Comparison of ENCODE assay signal across 11 cellular contexts in the genomic region with DNA sequence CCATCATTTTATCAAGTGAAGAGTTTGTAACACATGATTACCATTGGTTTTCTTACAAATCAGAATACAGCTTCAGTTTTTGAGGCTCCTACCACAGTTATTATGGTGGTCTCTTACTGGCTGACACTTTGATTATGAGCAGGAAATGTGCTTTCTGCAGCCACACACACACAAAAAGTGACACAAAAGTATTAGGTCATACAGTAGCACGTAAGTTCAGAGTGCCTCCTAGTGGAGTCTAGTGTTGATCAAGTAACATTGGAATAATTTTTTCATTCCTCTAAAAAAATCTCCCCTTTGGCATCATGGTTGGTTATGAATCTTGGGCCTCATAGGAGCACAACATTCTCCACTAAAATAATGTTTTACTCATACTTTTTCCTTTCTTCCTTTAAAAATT. TPM values are rescaled to one million over a fixed set of nuclear protein-coding genes. Genes with fewer than 3 reads are reported as not detected.
DNase-seq lines count a peak whose midpoint lies in the region; ATAC-seq, FAIRE-seq and TF ChIP-seq lines count a peak whose summit lies in the region.
"Had no signal": no experiment of that assay in that cellular context is flagged by ENCODE, and none has a peak within 500 bp of the region (broad histone marks: within the 10 kb centered on the region; RNA-seq: fewer than 3 reads in every experiment).

No MANE protein-coding gene starts in this region.

- no peak for TF ChIP-seq EP300 in GM12878 (IDR thresholded peaks at IDR 0.05; ENCODE audit: borderline replicate concordance in 1 of 2, control insufficient read depth in 1 of 2, low read depth in 2 of 2, low read length in 2 of 2)

- peak; percentile 31; the same call in 1 of the 2 replicates for TF ChIP-seq RAD21 in GM12878 (IDR thresholded peaks at IDR 0.05; ENCODE audit: insufficient read depth, low read depth, low read length)

- intact Hi-C loops in GM12878 (cut with micrococcal nuclease; ENCODE audit: unreplicated experiment) (loop anchor here (5.0 kb wide), 1 partner anchor 110 kb away; no protein-coding TSS in a partner anchor), natural killer cell (cut with micrococcal nuclease) (no loop called here)

- no TSS peak for BruUV-seq in GM12878 (replicated peaks; lab: Mats Ljungman, UMichigan)

- no peaks in the 10 kb centered on the region for H3K9me3 Mint-ChIP-seq in natural killer cell
- H3K9me3 Mint-ChIP-seq in CD8-positive, alpha-beta memory T cell: no peaks in the 10 kb centered on the region

- H2AFZ ChIP-seq in GM12878 (ENCODE audit: control insufficient read depth, low read depth, low read length): no peak overlapping the region

- DNase-seq in NCI-H2081 (lab: John Stamatoyannopoulos, UW) (peak; percentile 30 to 70), NCI-H2081 treated with DMSO at 0.1 percent for 48 hours (lab: John Stamatoyannopoulos, UW) (no peak), M059J (ENCODE audit: low read depth) (peak; percentile 16), GM12878 (ENCODE audit: low read depth, low spot score) (no peak), natural killer cell (no peak), KBM-7 (no peak), NOMO-1 treated with DMSO at 0.1 percent for 48 hours (lab: John Stamatoyannopoulos, UW; ENCODE audit: unreplicated experiment) (no peak)
- no peak for DNase-seq in CD8-positive, alpha-beta memory T cell
- DNase-seq: activated gamma-delta T cell treated with Interleukin-2 at 50 U/mL for 16 hours had no signal

- RAD21 ChIA-PET in GM12878 (lab: Charles Lee; ENCODE audit: unreplicated experiment): no interaction called here

- H3K36me3 ChIP-seq in GM12878 (ENCODE audit: control insufficient read depth in 2 of 2, insufficient read depth in 2 of 2, low read length in 1 of 2): no peaks in the 10 kb centered on the region
- no peaks in the 10 kb centered on the region for H3K36me3 ChIP-seq in CD8-positive, alpha-beta memory T cell (ENCODE audit: insufficient read depth, low read length)

- H3K4me3 ChIP-seq in GM12878: no peak overlapping the region
- H3K4me3 ChIP-seq in CD8-positive, alpha-beta memory T cell (ENCODE audit: low read length): no peak overlapping the region

- ATAC-seq in GM12878: peak; percentile 55
- peak; percentile 67 to 86 (median 83) for ATAC-seq in natural killer cell

- H3K36me3 Mint-ChIP-seq in natural killer cell: no peaks in the 10 kb centered on the region
- H3K36me3 Mint-ChIP-seq in CD8-positive, alpha-beta memory T cell: no peaks in the 10 kb centered on the region

- no peak overlapping the region for H3K4me3 Mint-ChIP-seq in natural killer cell
- no peak overlapping the region for H3K4me3 Mint-ChIP-seq in CD8-positive, alpha-beta memory T cell

- CTCF ChIA-PET in GM12878 (lab: Yijun Ruan, JAX): interaction anchor here (3.9 kb wide), 1 partner anchor 111 kb away, joined by 16 read pairs; no protein-coding TSS in a partner anchor
- CTCF ChIA-PET in CD8-positive, alpha-beta memory T cell (lab: Charles Lee): no interaction called here

- TF ChIP-seq POLR2A in GM12878 (IDR thresholded peaks at IDR 0.05; ENCODE audit: low read depth, low read length): no peak

- in situ Hi-C loops in GM12878 (cut with MboI): no loop called here
- in situ Hi-C loops in KBM-7 (cut with MboI; ENCODE audit: low pct_unique_long_range_greater_than_20kb, low sequenced_read_pairs): no loop called here

- H3K27ac ChIP-seq in GM12878 (ENCODE audit: control insufficient read depth, insufficient read depth): no peak overlapping the region
- no peak overlapping the region for H3K27ac ChIP-seq in CD8-positive, alpha-beta memory T cell (ENCODE audit: low read depth, low read length)
- H3K27ac ChIP-seq: HL-60 had no signal

- FAIRE-seq in GM12878 (lab: Jason Lieb, UNC): no peak
- FAIRE-seq: A204.1 had no signal

- H3K9me3 ChIP-seq in GM12878 (replicated peaks; ENCODE audit: control insufficient read depth, insufficient read depth, low read length): no peaks in the 10 kb centered on the region
- H3K9me3 ChIP-seq in CD8-positive, alpha-beta memory T cell (ENCODE audit: low read length): no peaks in the 10 kb centered on the region

- H3K4me2 ChIP-seq in GM12878 (ENCODE audit: control insufficient read depth, insufficient read depth): no peak overlapping the region

- POLR2A ChIA-PET in GM12878 (lab: Charles Lee): no interaction called here
- POLR2A ChIA-PET in CD8-positive, alpha-beta memory T cell (lab: Charles Lee): no interaction called here

- peaks cover 1% of the 10 kb centered on the region for H3K79me2 ChIP-seq in GM12878 (ENCODE audit: control insufficient read depth, insufficient read depth, low read length)

- TF ChIP-seq CTCF in GM12878 (IDR thresholded peaks at IDR 0.05 in 2 of 3, conservative IDR thresholded peaks at IDR 0.05 in 1 of 3; ENCODE audit: control insufficient read depth in 2 of 3, extremely low read depth in 1 of 3, insufficient read depth in 1 of 3, low read depth in 3 of 3, low read length in 3 of 3): peak in 2 of 3 experiments; percentile 18 to 32; a peak in 2 of 6 replicates
- no peak for TF ChIP-seq CTCF in natural killer cell (IDR thresholded peaks at IDR 0.05)

- peaks cover 32 to 45% of the 10 kb centered on the region in 2 donors for H3K4me1 Mint-ChIP-seq in natural killer cell
- H3K4me1 Mint-ChIP-seq in CD8-positive, alpha-beta memory T cell: peaks cover 29 to 54% (median 38%) of the 10 kb centered on the region in 3 donors

- H3K27me3 Mint-ChIP-seq in natural killer cell (ENCODE audit: low read depth in 2 of 2): no peaks in the 10 kb centered on the region
- H3K27me3 Mint-ChIP-seq in CD8-positive, alpha-beta memory T cell: no peaks in the 10 kb centered on the region

- SMC1A ChIA-PET in GM12878 (lab: Charles Lee; ENCODE audit: uncharacterized antibody, unreplicated experiment): no interaction called here

- H3K4me1 ChIP-seq in GM12878 (ENCODE audit: control insufficient read depth, insufficient read depth, low read length): no peaks in the 10 kb centered on the region
- H3K4me1 ChIP-seq in CD8-positive, alpha-beta memory T cell (ENCODE audit: insufficient read depth, low read length): peaks cover 4% of the 10 kb centered on the region

- H3K27me3 ChIP-seq in GM12878 (replicated peaks in 1 of 2; ENCODE audit: control insufficient read depth in 2 of 2, insufficient read depth in 2 of 2, low read length in 1 of 2): no peaks in the 10 kb centered on the region
- H3K27me3 ChIP-seq in CD8-positive, alpha-beta memory T cell (ENCODE audit: insufficient read depth, low read length, poor library complexity, severe bottlenecking): no peaks in the 10 kb centered on the region

- peak overlapping the region; percentile 53 to 65 for H3K27ac Mint-ChIP-seq in natural killer cell
- peak overlapping the region in 3 of 8 donors; percentile 18 to 56 (median 49) for H3K27ac Mint-ChIP-seq in CD8-positive, alpha-beta memory T cell

- 12% methylated on average over 1 of the region's 1 CpG for WGBS in GM12878 (ENCODE audit: insufficient coverage, insufficient replicate concordance, low lambda C conversion rate, missing lambda C conversion rate)

- no peaks in the 10 kb centered on the region for H4K20me1 ChIP-seq in GM12878 (ENCODE audit: control insufficient read depth, insufficient read depth)

- H3K9ac ChIP-seq in GM12878 (ENCODE audit: control insufficient read depth, insufficient read depth, low read length): no peak overlapping the region

TF ChIP-seq in GM12878, 131 proteins besides CTCF, POLR2A, EP300 and RAD21 (continues in another document):
- TF ChIP-seq SMC3 (IDR thresholded peaks at IDR 0.05; ENCODE audit: borderline replicate concordance, low read length) (no peak), JUNB (IDR thresholded peaks at IDR 0.05) (no peak), EED (IDR thresholded peaks at IDR 0.05; ENCODE audit: low read depth) (no peak), RUNX3 (IDR thresholded peaks at IDR 0.05; ENCODE audit: low read length) (no peak), SMAD1 (IDR thresholded peaks at IDR 0.05; ENCODE audit: low read depth, partially characterized antibody) (no peak)
- TF ChIP-seq, protein P1, sequence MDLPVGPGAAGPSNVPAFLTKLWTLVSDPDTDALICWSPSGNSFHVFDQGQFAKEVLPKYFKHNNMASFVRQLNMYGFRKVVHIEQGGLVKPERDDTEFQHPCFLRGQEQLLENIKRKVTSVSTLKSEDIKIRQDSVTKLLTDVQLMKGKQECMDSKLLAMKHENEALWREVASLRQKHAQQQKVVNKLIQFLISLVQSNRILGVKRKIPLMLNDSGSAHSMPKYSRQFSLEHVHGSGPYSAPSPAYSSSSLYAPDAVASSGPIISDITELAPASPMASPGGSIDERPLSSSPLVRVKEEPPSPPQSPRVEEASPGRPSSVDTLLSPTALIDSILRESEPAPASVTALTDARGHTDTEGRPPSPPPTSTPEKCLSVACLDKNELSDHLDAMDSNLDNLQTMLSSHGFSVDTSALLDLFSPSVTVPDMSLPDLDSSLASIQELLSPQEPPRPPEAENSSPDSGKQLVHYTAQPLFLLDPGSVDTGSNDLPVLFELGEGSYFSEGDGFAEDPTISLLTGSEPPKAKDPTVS (IDR thresholded peaks at IDR 0.05; ENCODE audit: low read depth, low read length): no peak
- TF ChIP-seq, protein P2, sequence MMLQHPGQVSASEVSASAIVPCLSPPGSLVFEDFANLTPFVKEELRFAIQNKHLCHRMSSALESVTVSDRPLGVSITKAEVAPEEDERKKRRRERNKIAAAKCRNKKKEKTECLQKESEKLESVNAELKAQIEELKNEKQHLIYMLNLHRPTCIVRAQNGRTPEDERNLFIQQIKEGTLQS (IDR thresholded peaks at IDR 0.05; ENCODE audit: borderline replicate concordance, extremely low read depth, low read depth, low read length): no peak

RNA-seq across cellular contexts. Expression of a gene that starts 37.6 kb away (rescaled TPM):
- total RNA-seq in M059J (2014; rRNA removed; shearing (Covaris generic)): 244 and 360 TPM in 2 replicates
- 281 and 287 TPM in 2 replicates for total RNA-seq in GM12878 (2013; cell fraction: nucleolus; rRNA removed)
- total RNA-seq in GM12878 (2014; rRNA removed): 15.0 and 15.5 TPM in 2 replicates
- total RNA-seq in GM12878 (2014; rRNA removed; fragmentation: Illumina TruSeq; extraction: Trizol): 15.9 and 18.0 TPM in 2 replicates
- 21.3 and 23.0 TPM in 2 replicates for total RNA-seq in GM12878 (2021)
- polyA plus RNA-seq in GM12878 (2011; ENCODE audit: low read depth): 24.4 TPM
- polyA plus RNA-seq in GM12878 (2011; rRNA removed): 72.5 and 103 TPM in 2 replicates
- polyA plus RNA-seq in GM12878 (2011; cell fraction: cytosol; rRNA removed): 23.6 and 31.0 TPM in 2 replicates
- 80.9 and 98.5 TPM in 2 replicates for polyA plus RNA-seq in GM12878 (2011; cell fraction: nucleus; rRNA removed)
- polyA plus RNA-seq in GM12878 (2012): 25.9 and 36.5 TPM in 2 replicates
- polyA plus RNA-seq in GM12878 (2014; fragmentation: Illumina TruSeq; extraction: Trizol): 15.8 and 22.1 TPM in 2 replicates
- polyA plus RNA-seq in GM12878 (2014; fragmentation: Nextera tagmentation; extraction: Ambion mirVana): 1 to 10 TPM; 5.5 to 7.4 TPM
- 12.6 and 14.4 TPM in 2 replicates for polyA plus RNA-seq in GM12878 (2014; rRNA removed)
- 10 to 100 TPM; 13.2 to 16.1 TPM for polyA plus RNA-seq in GM12878 (2016; fragmentation: Nextera tagmentation; extraction: Ambion mirVana)
- 83.0 and 86.2 TPM in 2 replicates for polyA minus RNA-seq in GM12878 (2011; rRNA and poly(A)+ RNA removed)
- 16.5 and 23.9 TPM in 2 replicates for polyA minus RNA-seq in GM12878 (2011; cell fraction: cytosol; rRNA and poly(A)+ RNA removed)
- polyA minus RNA-seq in GM12878 (2011; cell fraction: nucleus; rRNA and poly(A)+ RNA removed): 165 and 182 TPM in 2 replicates
- total RNA-seq in natural killer cell: 10 to 100 TPM; 67.6 to 79.9 (median 75.3) TPM
- 10 to 100 TPM; 59.8 to 65.0 TPM for total RNA-seq in CD8-positive, alpha-beta memory T cell
- polyA plus RNA-seq in CD8-positive, alpha-beta memory T cell: 58.7 TPM

Comparison
In these comparisons a context has a peak if more than half of its experiments do, and no peak if none do; other contexts are left out.
1. DNase-seq: peak in NCI-H2081 (2 of 2) and M059J (single experiment); none in NCI-H2081 treated with DMSO at 0.1 percent for 48 hours (single experiment), GM12878 (single experiment), natural killer cell (single experiment), KBM-7 (single experiment), CD8-positive, alpha-beta memory T cell (0 of 5) and NOMO-1 treated with DMSO at 0.1 percent for 48 hours (single experiment).